In genomic region chr14:36068777-36069534, GRCh38 we compare ENCODE assay signal across 3 cellular contexts.
TF ChIP-seq lines count a peak whose summit lies in the region.

No MANE protein-coding gene starts in this region.

TF ChIP-seq in HEK293, 187 proteins besides CTCF, POLR2A, EP300 and RAD21:
- TF ChIP-seq PRDM10 (tag by site-specific recombination; IDR thresholded peaks at IDR 0.05) = peak; percentile 74; the same call in 1 of the 2 replicates
- no peak for TF ChIP-seq ZNF24 (tag by site-specific recombination; IDR thresholded peaks at IDR 0.05)
- no peak for TF ChIP-seq ZNF792 (tag by site-specific recombination; IDR thresholded peaks at IDR 0.05)
- TF ChIP-seq ZNF184 (tag by site-specific recombination; IDR thresholded peaks at IDR 0.05) = no peak
- no peak for TF ChIP-seq ZNF670 (tag by site-specific recombination; IDR thresholded peaks at IDR 0.05; ENCODE audit: low read depth)
- no peak for TF ChIP-seq BCL11A (tag by site-specific recombination; IDR thresholded peaks at IDR 0.05; ENCODE audit: low read depth)

TF ChIP-seq in SK-N-SH, 30 proteins besides CTCF, POLR2A, EP300 and RAD21 (continued from another document):
- TF ChIP-seq MAX (IDR thresholded peaks at IDR 0.05; ENCODE audit: low read depth) (no peak), MEF2A (IDR thresholded peaks at IDR 0.05; ENCODE audit: borderline replicate concordance, low read depth) (no peak), SMC3 (IDR thresholded peaks at IDR 0.05; ENCODE audit: low read depth, low read length) (no peak), PBX3 (IDR thresholded peaks at IDR 0.05) (no peak)
TF ChIP-seq in SK-N-SH: peak in this region for 2.

TF ChIP-seq in HepG2, 621 proteins besides CTCF, POLR2A, EP300 and RAD21 (continued from another document):
- 0 out of 2 replicates have a peak, but pooled peaks have one; percentile 10 for TF ChIP-seq JUNB (CRISPR knock-in tag; IDR thresholded peaks at IDR 0.05; ENCODE audit: borderline replicate concordance)
- TF ChIP-seq BHLHE40 (IDR thresholded peaks at IDR 0.05; ENCODE audit: low read length) = peak; percentile 8; the same call in 1 of the 2 replicates
- peak; percentile 64 for TF ChIP-seq USF2 (IDR thresholded peaks at IDR 0.05; ENCODE audit: low read depth, low read length)
- TF ChIP-seq USF2 (CRISPR knock-in tag; IDR thresholded peaks at IDR 0.05; ENCODE audit: borderline replicate concordance) = peak; percentile 57; the same call in 1 of the 2 replicates
- peak; percentile 19; the same call in 1 of the 2 replicates for TF ChIP-seq CREB1 (IDR thresholded peaks at IDR 0.05)
- TF ChIP-seq CREB1 (CRISPR knock-in tag; IDR thresholded peaks at IDR 0.05) = no peak
- peak; percentile 35 for TF ChIP-seq ZNF18 (CRISPR knock-in tag; IDR thresholded peaks at IDR 0.05; ENCODE audit: insufficient replicate concordance)
